In the genomic region with DNA sequence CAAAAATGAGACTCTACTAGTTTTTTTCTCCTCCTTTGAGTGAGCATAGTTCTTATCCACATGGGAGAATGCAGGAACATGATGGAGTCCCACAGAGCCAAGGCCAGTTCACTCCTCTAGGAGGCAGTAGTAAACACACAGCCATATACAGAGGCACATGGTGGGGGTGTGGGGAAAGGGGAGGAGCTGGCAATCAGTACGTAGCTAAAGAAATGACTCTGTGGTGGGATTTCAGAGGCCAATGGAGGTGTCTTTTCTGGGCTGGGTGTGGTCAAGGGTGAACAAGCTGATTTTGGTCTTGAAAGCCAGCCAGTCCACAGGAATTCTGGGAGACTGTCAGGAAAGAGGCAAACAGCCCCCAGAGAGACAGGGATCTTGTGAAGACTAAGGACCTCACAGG, we compare ENCODE assay signal across 1 cellular context.
TF ChIP-seq lines count a peak whose summit lies in the region.

No MANE protein-coding gene starts in this region.

TF ChIP-seq in K562, 482 proteins besides CTCF, POLR2A, EP300 and RAD21 (continued from another document and continues in another):
- TF ChIP-seq, protein P1, sequence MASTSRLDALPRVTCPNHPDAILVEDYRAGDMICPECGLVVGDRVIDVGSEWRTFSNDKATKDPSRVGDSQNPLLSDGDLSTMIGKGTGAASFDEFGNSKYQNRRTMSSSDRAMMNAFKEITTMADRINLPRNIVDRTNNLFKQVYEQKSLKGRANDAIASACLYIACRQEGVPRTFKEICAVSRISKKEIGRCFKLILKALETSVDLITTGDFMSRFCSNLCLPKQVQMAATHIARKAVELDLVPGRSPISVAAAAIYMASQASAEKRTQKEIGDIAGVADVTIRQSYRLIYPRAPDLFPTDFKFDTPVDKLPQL (IDR thresholded peaks at IDR 0.05; ENCODE audit: extremely low read depth, insufficient read length) = no peak
- TF ChIP-seq, protein P2, sequence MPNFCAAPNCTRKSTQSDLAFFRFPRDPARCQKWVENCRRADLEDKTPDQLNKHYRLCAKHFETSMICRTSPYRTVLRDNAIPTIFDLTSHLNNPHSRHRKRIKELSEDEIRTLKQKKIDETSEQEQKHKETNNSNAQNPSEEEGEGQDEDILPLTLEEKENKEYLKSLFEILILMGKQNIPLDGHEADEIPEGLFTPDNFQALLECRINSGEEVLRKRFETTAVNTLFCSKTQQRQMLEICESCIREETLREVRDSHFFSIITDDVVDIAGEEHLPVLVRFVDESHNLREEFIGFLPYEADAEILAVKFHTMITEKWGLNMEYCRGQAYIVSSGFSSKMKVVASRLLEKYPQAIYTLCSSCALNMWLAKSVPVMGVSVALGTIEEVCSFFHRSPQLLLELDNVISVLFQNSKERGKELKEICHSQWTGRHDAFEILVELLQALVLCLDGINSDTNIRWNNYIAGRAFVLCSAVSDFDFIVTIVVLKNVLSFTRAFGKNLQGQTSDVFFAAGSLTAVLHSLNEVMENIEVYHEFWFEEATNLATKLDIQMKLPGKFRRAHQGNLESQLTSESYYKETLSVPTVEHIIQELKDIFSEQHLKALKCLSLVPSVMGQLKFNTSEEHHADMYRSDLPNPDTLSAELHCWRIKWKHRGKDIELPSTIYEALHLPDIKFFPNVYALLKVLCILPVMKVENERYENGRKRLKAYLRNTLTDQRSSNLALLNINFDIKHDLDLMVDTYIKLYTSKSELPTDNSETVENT (CRISPR knock-in tag; IDR thresholded peaks at IDR 0.05) = no peak
- TF ChIP-seq ZNF174 (CRISPR knock-in tag; IDR thresholded peaks at IDR 0.05) = no peak
- TF ChIP-seq HMGN3 (IDR thresholded peaks at IDR 0.05; ENCODE audit: borderline replicate concordance, extremely low read depth, insufficient read length, low read depth, low read length) = no peak
- TF ChIP-seq ZNF384 (IDR thresholded peaks at IDR 0.05; ENCODE audit: low read depth, low read length) = peak; percentile 53
- TF ChIP-seq NFIC (IDR thresholded peaks at IDR 0.05) = 0 out of 2 replicates have a peak, but pooled peaks have one; percentile 9
- no peak for TF ChIP-seq MYNN (IDR thresholded peaks at IDR 0.05)
- no peak for TF ChIP-seq MYNN (CRISPR knock-in tag; IDR thresholded peaks at IDR 0.05)
- TF ChIP-seq ESRRB (CRISPR knock-in tag; IDR thresholded peaks at IDR 0.05; ENCODE audit: borderline replicate concordance) = no peak
- TF ChIP-seq, protein P3, sequence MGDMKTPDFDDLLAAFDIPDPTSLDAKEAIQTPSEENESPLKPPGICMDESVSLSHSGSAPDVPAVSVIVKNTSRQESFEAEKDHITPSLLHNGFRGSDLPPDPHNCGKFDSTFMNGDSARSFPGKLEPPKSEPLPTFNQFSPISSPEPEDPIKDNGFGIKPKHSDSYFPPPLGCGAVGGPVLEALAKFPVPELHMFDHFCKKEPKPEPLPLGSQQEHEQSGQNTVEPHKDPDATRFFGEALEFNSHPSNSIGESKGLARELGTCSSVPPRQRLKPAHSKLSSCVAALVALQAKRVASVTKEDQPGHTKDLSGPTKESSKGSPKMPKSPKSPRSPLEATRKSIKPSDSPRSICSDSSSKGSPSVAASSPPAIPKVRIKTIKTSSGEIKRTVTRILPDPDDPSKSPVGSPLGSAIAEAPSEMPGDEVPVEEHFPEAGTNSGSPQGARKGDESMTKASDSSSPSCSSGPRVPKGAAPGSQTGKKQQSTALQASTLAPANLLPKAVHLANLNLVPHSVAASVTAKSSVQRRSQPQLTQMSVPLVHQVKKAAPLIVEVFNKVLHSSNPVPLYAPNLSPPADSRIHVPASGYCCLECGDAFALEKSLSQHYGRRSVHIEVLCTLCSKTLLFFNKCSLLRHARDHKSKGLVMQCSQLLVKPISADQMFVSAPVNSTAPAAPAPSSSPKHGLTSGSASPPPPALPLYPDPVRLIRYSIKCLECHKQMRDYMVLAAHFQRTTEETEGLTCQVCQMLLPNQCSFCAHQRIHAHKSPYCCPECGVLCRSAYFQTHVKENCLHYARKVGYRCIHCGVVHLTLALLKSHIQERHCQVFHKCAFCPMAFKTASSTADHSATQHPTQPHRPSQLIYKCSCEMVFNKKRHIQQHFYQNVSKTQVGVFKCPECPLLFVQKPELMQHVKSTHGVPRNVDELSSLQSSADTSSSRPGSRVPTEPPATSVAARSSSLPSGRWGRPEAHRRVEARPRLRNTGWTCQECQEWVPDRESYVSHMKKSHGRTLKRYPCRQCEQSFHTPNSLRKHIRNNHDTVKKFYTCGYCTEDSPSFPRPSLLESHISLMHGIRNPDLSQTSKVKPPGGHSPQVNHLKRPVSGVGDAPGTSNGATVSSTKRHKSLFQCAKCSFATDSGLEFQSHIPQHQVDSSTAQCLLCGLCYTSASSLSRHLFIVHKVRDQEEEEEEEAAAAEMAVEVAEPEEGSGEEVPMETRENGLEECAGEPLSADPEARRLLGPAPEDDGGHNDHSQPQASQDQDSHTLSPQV (IDR thresholded peaks at IDR 0.05) = peak; percentile 44; the same call in 1 of the 2 replicates
- no peak for TF ChIP-seq SAFB2 (IDR thresholded peaks at IDR 0.05; ENCODE audit: borderline replicate concordance, low read depth, low read length, severe bottlenecking)
- no peak for TF ChIP-seq RB1 (IDR thresholded peaks at IDR 0.05; ENCODE audit: low read depth)
- no peak for TF ChIP-seq ZNF217 (CRISPR knock-in tag; IDR thresholded peaks at IDR 0.05)
- TF ChIP-seq, protein P4, sequence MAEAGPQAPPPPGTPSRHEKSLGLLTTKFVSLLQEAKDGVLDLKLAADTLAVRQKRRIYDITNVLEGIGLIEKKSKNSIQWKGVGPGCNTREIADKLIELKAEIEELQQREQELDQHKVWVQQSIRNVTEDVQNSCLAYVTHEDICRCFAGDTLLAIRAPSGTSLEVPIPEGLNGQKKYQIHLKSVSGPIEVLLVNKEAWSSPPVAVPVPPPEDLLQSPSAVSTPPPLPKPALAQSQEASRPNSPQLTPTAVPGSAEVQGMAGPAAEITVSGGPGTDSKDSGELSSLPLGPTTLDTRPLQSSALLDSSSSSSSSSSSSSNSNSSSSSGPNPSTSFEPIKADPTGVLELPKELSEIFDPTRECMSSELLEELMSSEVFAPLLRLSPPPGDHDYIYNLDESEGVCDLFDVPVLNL (CRISPR knock-in tag; IDR thresholded peaks at IDR 0.05; ENCODE audit: low read depth) = no peak
- TF ChIP-seq SNRNP70 (optimal IDR thresholded peaks at IDR 0.05; ENCODE audit: low read depth, low read length) = no peak
- TF ChIP-seq SRSF3 (IDR thresholded peaks at IDR 0.05; ENCODE audit: insufficient read depth, low read length) = no peak
- no peak for TF ChIP-seq SMARCA4 (IDR thresholded peaks at IDR 0.05)
- no peak for TF ChIP-seq RBFOX2 (IDR thresholded peaks at IDR 0.05; ENCODE audit: low read depth, low read length)
- TF ChIP-seq TAF1 (IDR thresholded peaks at IDR 0.05; ENCODE audit: control insufficient read depth, extremely low read depth, insufficient read depth, low read length, severe bottlenecking) = no peak
- TF ChIP-seq MYC (IDR thresholded peaks at IDR 0.05; ENCODE audit: low read depth, low read length) = peak; percentile 98
- no peak for TF ChIP-seq MYC (CRISPR knock-in tag; IDR thresholded peaks at IDR 0.05; ENCODE audit: borderline replicate concordance, low read depth)
- peak; percentile 93 to 94 for TF ChIP-seq FOXK2 (conservative IDR thresholded peaks at IDR 0.05 in 1 of 2, IDR thresholded peaks at IDR 0.05 in 1 of 2; ENCODE audit: low read depth in 2 of 2)
- TF ChIP-seq, protein P5, sequence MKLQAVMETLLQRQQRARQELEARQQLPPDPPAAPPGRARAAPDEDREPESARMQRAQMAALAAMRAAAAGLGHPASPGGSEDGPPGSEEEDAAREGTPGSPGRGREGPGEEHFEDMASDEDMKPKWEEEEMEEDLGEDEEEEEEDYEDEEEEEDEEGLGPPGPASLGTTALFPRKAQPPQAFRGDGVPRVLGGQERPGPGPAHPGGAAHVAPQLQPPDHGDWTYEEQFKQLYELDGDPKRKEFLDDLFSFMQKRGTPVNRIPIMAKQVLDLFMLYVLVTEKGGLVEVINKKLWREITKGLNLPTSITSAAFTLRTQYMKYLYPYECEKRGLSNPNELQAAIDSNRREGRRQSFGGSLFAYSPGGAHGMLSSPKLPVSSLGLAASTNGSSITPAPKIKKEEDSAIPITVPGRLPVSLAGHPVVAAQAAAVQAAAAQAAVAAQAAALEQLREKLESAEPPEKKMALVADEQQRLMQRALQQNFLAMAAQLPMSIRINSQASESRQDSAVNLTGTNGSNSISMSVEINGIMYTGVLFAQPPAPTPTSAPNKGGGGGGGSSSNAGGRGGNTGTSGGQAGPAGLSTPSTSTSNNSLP (IDR thresholded peaks at IDR 0.05; ENCODE audit: borderline replicate concordance, low read depth, low read length) = 0 out of 2 replicates have a peak, but pooled peaks have one; percentile 46
- TF ChIP-seq, protein P6, sequence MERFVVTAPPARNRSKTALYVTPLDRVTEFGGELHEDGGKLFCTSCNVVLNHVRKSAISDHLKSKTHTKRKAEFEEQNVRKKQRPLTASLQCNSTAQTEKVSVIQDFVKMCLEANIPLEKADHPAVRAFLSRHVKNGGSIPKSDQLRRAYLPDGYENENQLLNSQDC (CRISPR knock-in tag; IDR thresholded peaks at IDR 0.05) = no peak
- TF ChIP-seq, protein P7, sequence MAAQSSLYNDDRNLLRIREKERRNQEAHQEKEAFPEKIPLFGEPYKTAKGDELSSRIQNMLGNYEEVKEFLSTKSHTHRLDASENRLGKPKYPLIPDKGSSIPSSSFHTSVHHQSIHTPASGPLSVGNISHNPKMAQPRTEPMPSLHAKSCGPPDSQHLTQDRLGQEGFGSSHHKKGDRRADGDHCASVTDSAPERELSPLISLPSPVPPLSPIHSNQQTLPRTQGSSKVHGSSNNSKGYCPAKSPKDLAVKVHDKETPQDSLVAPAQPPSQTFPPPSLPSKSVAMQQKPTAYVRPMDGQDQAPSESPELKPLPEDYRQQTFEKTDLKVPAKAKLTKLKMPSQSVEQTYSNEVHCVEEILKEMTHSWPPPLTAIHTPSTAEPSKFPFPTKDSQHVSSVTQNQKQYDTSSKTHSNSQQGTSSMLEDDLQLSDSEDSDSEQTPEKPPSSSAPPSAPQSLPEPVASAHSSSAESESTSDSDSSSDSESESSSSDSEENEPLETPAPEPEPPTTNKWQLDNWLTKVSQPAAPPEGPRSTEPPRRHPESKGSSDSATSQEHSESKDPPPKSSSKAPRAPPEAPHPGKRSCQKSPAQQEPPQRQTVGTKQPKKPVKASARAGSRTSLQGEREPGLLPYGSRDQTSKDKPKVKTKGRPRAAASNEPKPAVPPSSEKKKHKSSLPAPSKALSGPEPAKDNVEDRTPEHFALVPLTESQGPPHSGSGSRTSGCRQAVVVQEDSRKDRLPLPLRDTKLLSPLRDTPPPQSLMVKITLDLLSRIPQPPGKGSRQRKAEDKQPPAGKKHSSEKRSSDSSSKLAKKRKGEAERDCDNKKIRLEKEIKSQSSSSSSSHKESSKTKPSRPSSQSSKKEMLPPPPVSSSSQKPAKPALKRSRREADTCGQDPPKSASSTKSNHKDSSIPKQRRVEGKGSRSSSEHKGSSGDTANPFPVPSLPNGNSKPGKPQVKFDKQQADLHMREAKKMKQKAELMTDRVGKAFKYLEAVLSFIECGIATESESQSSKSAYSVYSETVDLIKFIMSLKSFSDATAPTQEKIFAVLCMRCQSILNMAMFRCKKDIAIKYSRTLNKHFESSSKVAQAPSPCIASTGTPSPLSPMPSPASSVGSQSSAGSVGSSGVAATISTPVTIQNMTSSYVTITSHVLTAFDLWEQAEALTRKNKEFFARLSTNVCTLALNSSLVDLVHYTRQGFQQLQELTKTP (IDR thresholded peaks at IDR 0.05; ENCODE audit: low read depth in 1 of 2, partially characterized antibody in 2 of 2) = no peak
- TF ChIP-seq ZNF561 (CRISPR knock-in tag; conservative IDR thresholded peaks at IDR 0.05) = no peak
- TF ChIP-seq FOXP1 (CRISPR knock-in tag; IDR thresholded peaks at IDR 0.05) = no peak
- no peak for TF ChIP-seq CBFB (CRISPR knock-in tag; IDR thresholded peaks at IDR 0.05)
- TF ChIP-seq SMARCA5 (IDR thresholded peaks at IDR 0.05) = no peak
- TF ChIP-seq MEF2D (tag; conservative IDR thresholded peaks at IDR 0.05; ENCODE audit: low read depth) = no peak
- TF ChIP-seq KDM5B (IDR thresholded peaks at IDR 0.05; ENCODE audit: insufficient replicate concordance, low read depth, low read length) = no peak
- no peak for TF ChIP-seq NONO (IDR thresholded peaks at IDR 0.05; ENCODE audit: low read depth in 2 of 2, low read length in 1 of 2)
- no peak for TF ChIP-seq RBM25 (IDR thresholded peaks at IDR 0.05; ENCODE audit: low read depth, low read length, severe bottlenecking)
- TF ChIP-seq, protein P8, sequence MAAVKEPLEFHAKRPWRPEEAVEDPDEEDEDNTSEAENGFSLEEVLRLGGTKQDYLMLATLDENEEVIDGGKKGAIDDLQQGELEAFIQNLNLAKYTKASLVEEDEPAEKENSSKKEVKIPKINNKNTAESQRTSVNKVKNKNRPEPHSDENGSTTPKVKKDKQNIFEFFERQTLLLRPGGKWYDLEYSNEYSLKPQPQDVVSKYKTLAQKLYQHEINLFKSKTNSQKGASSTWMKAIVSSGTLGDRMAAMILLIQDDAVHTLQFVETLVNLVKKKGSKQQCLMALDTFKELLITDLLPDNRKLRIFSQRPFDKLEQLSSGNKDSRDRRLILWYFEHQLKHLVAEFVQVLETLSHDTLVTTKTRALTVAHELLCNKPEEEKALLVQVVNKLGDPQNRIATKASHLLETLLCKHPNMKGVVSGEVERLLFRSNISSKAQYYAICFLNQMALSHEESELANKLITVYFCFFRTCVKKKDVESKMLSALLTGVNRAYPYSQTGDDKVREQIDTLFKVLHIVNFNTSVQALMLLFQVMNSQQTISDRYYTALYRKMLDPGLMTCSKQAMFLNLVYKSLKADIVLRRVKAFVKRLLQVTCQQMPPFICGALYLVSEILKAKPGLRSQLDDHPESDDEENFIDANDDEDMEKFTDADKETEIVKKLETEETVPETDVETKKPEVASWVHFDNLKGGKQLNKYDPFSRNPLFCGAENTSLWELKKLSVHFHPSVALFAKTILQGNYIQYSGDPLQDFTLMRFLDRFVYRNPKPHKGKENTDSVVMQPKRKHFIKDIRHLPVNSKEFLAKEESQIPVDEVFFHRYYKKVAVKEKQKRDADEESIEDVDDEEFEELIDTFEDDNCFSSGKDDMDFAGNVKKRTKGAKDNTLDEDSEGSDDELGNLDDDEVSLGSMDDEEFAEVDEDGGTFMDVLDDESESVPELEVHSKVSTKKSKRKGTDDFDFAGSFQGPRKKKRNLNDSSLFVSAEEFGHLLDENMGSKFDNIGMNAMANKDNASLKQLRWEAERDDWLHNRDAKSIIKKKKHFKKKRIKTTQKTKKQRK (IDR thresholded peaks at IDR 0.05; ENCODE audit: borderline replicate concordance, low read depth, low read length) = no peak
- peak; percentile 53; the same call in 1 of the 2 replicates for TF ChIP-seq XRCC5 (IDR thresholded peaks at IDR 0.05; ENCODE audit: low read depth, low read length)
- TF ChIP-seq KLF6 (CRISPR knock-in tag; IDR thresholded peaks at IDR 0.05; ENCODE audit: borderline replicate concordance) = no peak
- no peak for TF ChIP-seq SLC30A9 (CRISPR knock-in tag; IDR thresholded peaks at IDR 0.05)
- TF ChIP-seq, protein P9, sequence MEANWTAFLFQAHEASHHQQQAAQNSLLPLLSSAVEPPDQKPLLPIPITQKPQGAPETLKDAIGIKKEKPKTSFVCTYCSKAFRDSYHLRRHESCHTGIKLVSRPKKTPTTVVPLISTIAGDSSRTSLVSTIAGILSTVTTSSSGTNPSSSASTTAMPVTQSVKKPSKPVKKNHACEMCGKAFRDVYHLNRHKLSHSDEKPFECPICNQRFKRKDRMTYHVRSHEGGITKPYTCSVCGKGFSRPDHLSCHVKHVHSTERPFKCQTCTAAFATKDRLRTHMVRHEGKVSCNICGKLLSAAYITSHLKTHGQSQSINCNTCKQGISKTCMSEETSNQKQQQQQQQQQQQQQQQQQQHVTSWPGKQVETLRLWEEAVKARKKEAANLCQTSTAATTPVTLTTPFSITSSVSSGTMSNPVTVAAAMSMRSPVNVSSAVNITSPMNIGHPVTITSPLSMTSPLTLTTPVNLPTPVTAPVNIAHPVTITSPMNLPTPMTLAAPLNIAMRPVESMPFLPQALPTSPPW (CRISPR knock-in tag; IDR thresholded peaks at IDR 0.05) = peak; percentile 60
